In genomic region chr15:55698653-55699052, GRCh38 we compare ENCODE assay signal across 24 cellular contexts. TPM values are rescaled to one million over a fixed set of nuclear protein-coding genes. Genes with fewer than 3 reads are reported as not detected.
"Had no signal": no experiment of that assay in that cellular context is flagged by ENCODE, and none has a peak within 500 bp of the region (broad histone marks: within the 10 kb centered on the region; RNA-seq: fewer than 3 reads in every experiment).

No MANE protein-coding gene starts in this region.

- H3K27me3 ChIP-seq: heart right ventricle, hepatocyte, ovary, right atrium auricular region, right lobe of liver, tibial artery, upper lobe of right lung had no signal

- ATAC-seq: heart right ventricle; mucosa of descending colon; naive thymus-derived CD8-positive, alpha-beta T cell; right lobe of liver; stimulated activated effector memory CD8-positive, alpha-beta T cell treated with anti-CD3 and anti-CD28 coated beads, Interleukin-12 subunit alpha, Interleukin-12 subunit beta, amount 100 ng/mL, for 72 hours; upper lobe of right lung had no signal

- DNase-seq: heart right ventricle; islet precursor cell; left ventricle myocardium inferior; mesendoderm; midbrain; mucosa of descending colon; naive thymus-derived CD8-positive, alpha-beta T cell; ovary; right lobe of liver; stimulated activated CD4-positive, alpha-beta T cell treated with anti-CD3 and anti-CD28 coated beads, Interleukin-4, amount 100 ng/mL, for 24 hours; stimulated activated naive CD4-positive, alpha-beta T cell; tibial artery; trophoblast cell; upper lobe of right lung had no signal

- H3K27ac Mint-ChIP-seq: naive thymus-derived CD8-positive, alpha-beta T cell; progenitor cell of endocrine pancreas; stimulated activated effector memory CD8-positive, alpha-beta T cell treated with anti-CD3 and anti-CD28 coated beads, Interleukin-12 subunit alpha, Interleukin-12 subunit beta, amount 100 ng/mL, for 72 hours; stimulated activated naive CD8-positive, alpha-beta T cell treated with anti-CD3 and anti-CD28 coated beads, Interleukin-15, Interleukin-2, amounts not matched to agents 100 ng/mL and 50 ng/mL, for 24 hours had no signal

- H3K36me3 ChIP-seq: heart right ventricle, left ventricle myocardium inferior, ovary, right atrium auricular region, right lobe of liver, suprapubic skin, thoracic aorta, tibial artery, upper lobe of right lung had no signal

- H3K4me3 ChIP-seq: heart right ventricle, hepatocyte, left ventricle myocardium inferior, lung, mucosa of descending colon, ovary, right atrium auricular region, right lobe of liver, smooth muscle cell, suprapubic skin, thoracic aorta, tibial artery, upper lobe of right lung had no signal

- H3K27me3 Mint-ChIP-seq: progenitor cell of endocrine pancreas; stimulated activated naive CD8-positive, alpha-beta T cell treated with anti-CD3 and anti-CD28 coated beads, Interleukin-15, Interleukin-2, amounts not matched to agents 100 ng/mL and 50 ng/mL, for 24 hours had no signal

- H3K9me3 Mint-ChIP-seq: naive thymus-derived CD8-positive, alpha-beta T cell; nephron; stimulated activated effector memory CD8-positive, alpha-beta T cell treated with anti-CD3 and anti-CD28 coated beads, Interleukin-12 subunit alpha, Interleukin-12 subunit beta, amount 100 ng/mL, for 72 hours; stimulated activated naive CD8-positive, alpha-beta T cell treated with anti-CD3 and anti-CD28 coated beads, Interleukin-15, Interleukin-2, amounts not matched to agents 100 ng/mL and 50 ng/mL, for 24 hours had no signal

- H3K27ac ChIP-seq: heart right ventricle, hepatocyte, left ventricle myocardium inferior, ovary, right atrium auricular region, right lobe of liver, suprapubic skin, thoracic aorta, tibial artery, upper lobe of right lung had no signal

- H3K4me3 Mint-ChIP-seq: naive thymus-derived CD8-positive, alpha-beta T cell; nephron; stimulated activated effector memory CD8-positive, alpha-beta T cell treated with anti-CD3 and anti-CD28 coated beads, Interleukin-12 subunit alpha, Interleukin-12 subunit beta, amount 100 ng/mL, for 72 hours; stimulated activated naive CD8-positive, alpha-beta T cell treated with anti-CD3 and anti-CD28 coated beads, Interleukin-15, Interleukin-2, amounts not matched to agents 100 ng/mL and 50 ng/mL, for 24 hours had no signal

- H3K36me3 Mint-ChIP-seq: naive thymus-derived CD8-positive, alpha-beta T cell; stimulated activated effector memory CD8-positive, alpha-beta T cell treated with anti-CD3 and anti-CD28 coated beads, Interleukin-12 subunit alpha, Interleukin-12 subunit beta, amount 100 ng/mL, for 72 hours had no signal

- H3K4me1 Mint-ChIP-seq: stimulated activated effector memory CD8-positive, alpha-beta T cell treated with anti-CD3 and anti-CD28 coated beads, Interleukin-12 subunit alpha, Interleukin-12 subunit beta, amount 100 ng/mL, for 72 hours had no signal

- H3K4me1 ChIP-seq: heart right ventricle, left ventricle myocardium inferior, right atrium auricular region, right lobe of liver, suprapubic skin, tibial artery, upper lobe of right lung had no signal

- H3K9me3 ChIP-seq: heart right ventricle, left ventricle myocardium inferior, mucosa of descending colon, ovary, right atrium auricular region, right lobe of liver, suprapubic skin, thoracic aorta, tibial artery, upper lobe of right lung had no signal

RNA-seq across cellular contexts. Expression of gene PRTG, which starts 44.3 kb away (rescaled TPM):
- total RNA-seq: naive thymus-derived CD8-positive, alpha-beta T cell had no signal
